Comparison of ENCODE assay signal across 15 cellular contexts in the genomic region with DNA sequence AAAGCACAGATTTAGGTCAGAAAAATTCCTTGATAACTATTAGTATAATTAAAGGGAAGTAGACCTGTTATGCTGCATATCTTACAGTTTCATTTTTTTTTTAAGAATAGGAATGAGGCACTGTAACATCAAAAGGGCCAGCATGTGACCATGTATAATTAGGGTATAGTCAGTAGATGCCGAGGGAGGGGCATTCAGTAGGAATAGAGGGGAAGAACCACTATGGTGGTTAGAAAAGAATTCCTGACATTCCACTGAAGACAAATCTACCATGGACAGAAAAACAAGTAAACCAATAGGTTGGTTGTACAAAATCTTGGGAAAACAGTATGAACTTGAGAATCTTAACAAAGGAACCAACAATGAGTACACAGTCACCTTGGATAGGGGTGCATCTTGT.
DNase-seq lines count a peak whose midpoint lies in the region; ATAC-seq, FAIRE-seq and TF ChIP-seq lines count a peak whose summit lies in the region.
"Had no signal": no experiment of that assay in that cellular context is flagged by ENCODE, and none has a peak within 500 bp of the region (broad histone marks: within the 10 kb centered on the region; RNA-seq: fewer than 3 reads in every experiment).

No MANE protein-coding gene starts in this region.

- H3K4me3 ChIP-seq in astrocyte of the cerebellum (ENCODE audit: low read depth, low read length) (no peak overlapping the region), neural progenitor cell (no peak overlapping the region)
- H3K4me3 ChIP-seq: BLaER1, GM12878 had no signal

- H3K4me2 ChIP-seq in neural progenitor cell, result no peak overlapping the region
- H3K4me2 ChIP-seq: BLaER1 had no signal

- no peak overlapping the region for H3K27ac Mint-ChIP-seq in neural progenitor cell

- in situ Hi-C loops in astrocyte of the cerebellum (cut with HindIII; ENCODE audit: low sequenced_read_pairs), result no loop called here

- H2AFZ ChIP-seq in neural progenitor cell (replicated peaks), result no peak overlapping the region

- no peak for ATAC-seq in HG03565 (IDR thresholded peaks at IDR 0.05; ENCODE audit: unreplicated experiment)
- ATAC-seq: GM12878, HCT116 had no signal

- H3K27me3 ChIP-seq in neural progenitor cell, result no peaks in the 10 kb centered on the region
- H3K27me3 ChIP-seq: BLaER1 had no signal

- no peak for FAIRE-seq in frontal cortex (lab: Jason Lieb, UNC)
- FAIRE-seq: GM12878, GM18507 had no signal

- H3F3A ChIP-seq in neural progenitor cell (ENCODE audit: low read depth), result no peaks in the 10 kb centered on the region

- H3K4me1 ChIP-seq in neural progenitor cell, result no peaks in the 10 kb centered on the region
- H3K4me1 ChIP-seq: BLaER1 had no signal

- H3K9ac ChIP-seq in neural progenitor cell, result no peak overlapping the region
- H3K9ac ChIP-seq: BLaER1 had no signal

- no peaks in the 10 kb centered on the region for H4K20me1 ChIP-seq in neural progenitor cell (ENCODE audit: low read depth)
- H4K20me1 ChIP-seq: BLaER1 had no signal

- no peaks in the 10 kb centered on the region for H3K79me2 ChIP-seq in neural progenitor cell (ENCODE audit: low read depth)

- H3K27me3 Mint-ChIP-seq in neural progenitor cell (ENCODE audit: insufficient read depth, low read depth), result no peaks in the 10 kb centered on the region

- no peaks in the 10 kb centered on the region for H3K9me3 Mint-ChIP-seq in neural progenitor cell

- H3K36me3 Mint-ChIP-seq in neural progenitor cell, result no peaks in the 10 kb centered on the region

- TF ChIP-seq CTCF in astrocyte of the cerebellum (IDR thresholded peaks at IDR 0.05; ENCODE audit: low read depth, low read length, missing control alignments) (no peak), neural progenitor cell (IDR thresholded peaks at IDR 0.05) (no peak), GM20000 (IDR thresholded peaks at IDR 0.05; ENCODE audit: extremely low read depth, missing control alignments) (no peak)

- no peaks in the 10 kb centered on the region for H3K4me1 Mint-ChIP-seq in neural progenitor cell

- H3K4me3 Mint-ChIP-seq in neural progenitor cell, result no peak overlapping the region

- DNase-seq in HT1080 (ENCODE audit: low read depth) (peak; percentile 21), astrocyte of the cerebellum (ENCODE audit: low read depth) (peak; percentile 1), neural progenitor cell (ENCODE audit: low spot score) (peak; percentile 4), frontal cortex (ENCODE audit: low spot score in 2 of 2) (no peak), GM20000 (ENCODE audit: low spot score) (no peak)
- DNase-seq: AML-193, Calu3, DMS 273 treated with DMSO at 0.1 percent for 48 hours, IMR-90, KBM-7 had no signal

- no peak overlapping the region for H3K27ac ChIP-seq in neural progenitor cell
- H3K27ac ChIP-seq: BLaER1 had no signal

- no peaks in the 10 kb centered on the region for H3K36me3 ChIP-seq in neural progenitor cell
- H3K36me3 ChIP-seq: BLaER1 had no signal

- H3K9me3 ChIP-seq in neural progenitor cell (ENCODE audit: low read depth), result no peaks in the 10 kb centered on the region

Comparison
In these comparisons a context has a peak if more than half of its experiments do, and no peak if none do; other contexts are left out.
1. DNase-seq: peak in HT1080 (single experiment), astrocyte of the cerebellum (single experiment) and neural progenitor cell (single experiment); none in frontal cortex (0 of 2) and GM20000 (single experiment).